21 cellular contexts compared by ENCODE assay signal in genomic region chr13:23766199-23766771, GRCh38.
DNase-seq lines count a peak whose midpoint lies in the region; ATAC-seq and TF ChIP-seq lines count a peak whose summit lies in the region.
"Had no signal": no experiment of that assay in that cellular context is flagged by ENCODE, and none has a peak within 500 bp of the region (broad histone marks: within the 10 kb centered on the region; RNA-seq: fewer than 3 reads in every experiment).

No MANE protein-coding gene starts in this region.

- H3K36me3 Mint-ChIP-seq in central memory CD8-positive, alpha-beta T cell (ENCODE audit: insufficient read depth): no peaks in the 10 kb centered on the region
- peaks cover 4% of the 10 kb centered on the region for H3K36me3 Mint-ChIP-seq in nephron progenitor cell (ENCODE audit: low read depth)
- H3K36me3 Mint-ChIP-seq: activated naive CD4-positive, alpha-beta T cell treated with anti-CD3 and anti-CD28 coated beads, Interleukin-2, amount 10 ng/mL, durations not matched to agents 7 days and 5 days; CD14-positive monocyte had no signal

- peak; percentile 43 for DNase-seq in LHCN-M2 (ENCODE audit: low read depth)
- no peak for DNase-seq in central memory CD8-positive, alpha-beta T cell (ENCODE audit: low spot score in 2 of 2)
- DNase-seq in nephron progenitor cell: no peak
- DNase-seq in A172 (ENCODE audit: low spot score): no peak
- DNase-seq in omental fat pad (ENCODE audit: low spot score): no peak
- DNase-seq: activated CD4-positive, alpha-beta T cell treated with anti-CD3 and anti-CD28 coated beads, Interleukin-2, amount 50 U/mL, for 48 hours; activated naive CD4-positive, alpha-beta T cell treated with anti-CD3 and anti-CD28 coated beads, Interleukin-2, amount 10 ng/mL, durations not matched to agents 7 days and 5 days; brain microvascular endothelial cell; effector CD8-positive, alpha-beta T cell; head of caudate nucleus; lower lobe of right lung; NCI-H1105; NCI-H187 treated with DMSO at 0.1 percent for 48 hours; NCI-H526 treated with DMSO at 0.1 percent for 48 hours; stimulated activated CD4-positive, alpha-beta T cell treated with anti-CD3 and anti-CD28 coated beads, Interleukin-2, amount 100 ng/mL, for 48 hours; T-cell had no signal

- no peaks in the 10 kb centered on the region for H3K27me3 Mint-ChIP-seq in central memory CD8-positive, alpha-beta T cell
- peaks cover 3% of the 10 kb centered on the region for H3K27me3 Mint-ChIP-seq in nephron progenitor cell (ENCODE audit: low read depth, poor library complexity)
- H3K27me3 Mint-ChIP-seq: activated naive CD4-positive, alpha-beta T cell treated with anti-CD3 and anti-CD28 coated beads, Interleukin-2, amount 10 ng/mL, durations not matched to agents 7 days and 5 days; T-cell; type B pancreatic cell had no signal

- no peak for TF ChIP-seq CTCF in nephron progenitor cell (IDR thresholded peaks at IDR 0.05)
- TF ChIP-seq CTCF in omental fat pad (IDR thresholded peaks at IDR 0.05): no peak

- no peaks in the 10 kb centered on the region for H3K4me1 Mint-ChIP-seq in central memory CD8-positive, alpha-beta T cell
- peaks cover 60% of the 10 kb centered on the region for H3K4me1 Mint-ChIP-seq in nephron progenitor cell
- H3K4me1 Mint-ChIP-seq: CD14-positive monocyte had no signal

- ATAC-seq in GM19023 (IDR thresholded peaks at IDR 0.05; ENCODE audit: unreplicated experiment) (peak; percentile 55), GM21528 (IDR thresholded peaks at IDR 0.05; ENCODE audit: low FRiP score, unreplicated experiment) (no peak), omental fat pad (ENCODE audit: low FRiP score) (no peak)
- no peak for ATAC-seq in central memory CD8-positive, alpha-beta T cell (replicated peaks; ENCODE audit: extremely low read depth, poor library complexity, severe bottlenecking)
- ATAC-seq: lower lobe of right lung, T-cell had no signal

- H3K27ac Mint-ChIP-seq in central memory CD8-positive, alpha-beta T cell (ENCODE audit: low read depth): peak overlapping the region; percentile 13
- peak overlapping the region; percentile 37 for H3K27ac Mint-ChIP-seq in nephron progenitor cell
- H3K27ac Mint-ChIP-seq: activated naive CD4-positive, alpha-beta T cell treated with anti-CD3 and anti-CD28 coated beads, Interleukin-2, amount 10 ng/mL, durations not matched to agents 7 days and 5 days; CD14-positive monocyte; T-cell; type B pancreatic cell had no signal

- no peak overlapping the region for H3K4me3 Mint-ChIP-seq in central memory CD8-positive, alpha-beta T cell
- H3K4me3 Mint-ChIP-seq in nephron progenitor cell: no peak overlapping the region
- H3K4me3 Mint-ChIP-seq: activated naive CD4-positive, alpha-beta T cell treated with anti-CD3 and anti-CD28 coated beads, Interleukin-2, amount 10 ng/mL, durations not matched to agents 7 days and 5 days; CD14-positive monocyte; neural crest cell; T-cell; type B pancreatic cell had no signal

- H3K9me3 Mint-ChIP-seq in central memory CD8-positive, alpha-beta T cell: no peaks in the 10 kb centered on the region
- no peaks in the 10 kb centered on the region for H3K9me3 Mint-ChIP-seq in nephron progenitor cell
- H3K9me3 Mint-ChIP-seq: activated naive CD4-positive, alpha-beta T cell treated with anti-CD3 and anti-CD28 coated beads, Interleukin-2, amount 10 ng/mL, durations not matched to agents 7 days and 5 days; neural crest cell; T-cell; type B pancreatic cell had no signal
